In genomic region chr1:16067127-16067768, GRCh38 we compare ENCODE assay signal across 10 cellular contexts. TPM values are rescaled to one million over a fixed set of nuclear protein-coding genes. Genes with fewer than 3 reads are reported as not detected.
A peak's percentile ranks its signal among the peaks of the same experiment; 100 is the strongest.
DNase-seq lines count a peak whose midpoint lies in the region; ATAC-seq and TF ChIP-seq lines count a peak whose summit lies in the region.
"Had no signal": no experiment of that assay in that cellular context is flagged by ENCODE, and none has a peak within 500 bp of the region (broad histone marks: within the 10 kb centered on the region; RNA-seq: fewer than 3 reads in every experiment).

No MANE protein-coding gene starts in this region.

- H3K56ac ChIP-seq in mesendoderm (ENCODE audit: low read length), result no peak overlapping the region

- H2BK120ac ChIP-seq in mesendoderm (ENCODE audit: low read depth, low read length), result no peak overlapping the region

- H3K4me3 Mint-ChIP-seq in activated T-cell treated with anti-CD3 and anti-CD28 coated beads, Interleukin-2, amount 50 U/mL, for 4 hours, result no peak overlapping the region

- no peaks in the 10 kb centered on the region for H3K36me3 Mint-ChIP-seq in activated T-cell treated with anti-CD3 and anti-CD28 coated beads, Interleukin-2, amount 50 U/mL, for 4 hours (ENCODE audit: insufficient read depth)

- no peak overlapping the region for H2BK15ac ChIP-seq in mesendoderm (replicated peaks; ENCODE audit: low read depth)

- DNase-seq in Caki2 (ENCODE audit: low read depth), result peak; percentile 77
- DNase-seq in HPDE6-E6E7 (ENCODE audit: extremely low spot score), result peak; percentile 78
- peak; percentile 12 for DNase-seq in astrocyte of the spinal cord (ENCODE audit: low read depth, low spot score)
- DNase-seq in mesendoderm, result peak; percentile 69
- DNase-seq in hippocampal formation (lab: John Stamatoyannopoulos, UW), result no peak
- DNase-seq in activated T-cell treated with anti-CD3 and anti-CD28 coated beads, Interleukin-2, amount 50 U/mL, for 4 hours, result no peak
- DNase-seq: occipital lobe had no signal

- H3K79me2 ChIP-seq in mesendoderm (ENCODE audit: control insufficient read depth, insufficient read depth, low read length), result no peaks in the 10 kb centered on the region

- no peak overlapping the region for H3K4ac ChIP-seq in mesendoderm (ENCODE audit: low read depth, low read length)

- no peaks in the 10 kb centered on the region for H3K9me3 Mint-ChIP-seq in activated T-cell treated with anti-CD3 and anti-CD28 coated beads, Interleukin-2, amount 50 U/mL, for 4 hours

- no peak overlapping the region for H3K23ac ChIP-seq in mesendoderm (ENCODE audit: low read length)

- H3K4me1 ChIP-seq in mesendoderm (ENCODE audit: control insufficient read depth, low read depth, low read length), result no peaks in the 10 kb centered on the region

- no peak overlapping the region for H4K5ac ChIP-seq in mesendoderm (ENCODE audit: low read length)

- no peaks in the 10 kb centered on the region for H3K27me3 ChIP-seq in mesendoderm (ENCODE audit: insufficient read depth, low read length, poor library complexity)

- no peak overlapping the region for H3K4me3 ChIP-seq in astrocyte of the spinal cord (ENCODE audit: low read depth, low read length)
- no peak overlapping the region for H3K4me3 ChIP-seq in mesendoderm (ENCODE audit: low read length)
- H3K4me3 ChIP-seq: coronary artery had no signal

- in situ Hi-C loops in Caki2 (cut with HindIII; ENCODE audit: low pct_unique_long_range_greater_than_20kb, low sequenced_read_pairs) (no loop called here), astrocyte of the spinal cord (cut with HindIII; ENCODE audit: low sequenced_read_pairs) (no loop called here)

- H2BK5ac ChIP-seq in mesendoderm (ENCODE audit: low read length), result no peak overlapping the region

- no peak for TF ChIP-seq CTCF in astrocyte of the spinal cord (IDR thresholded peaks at IDR 0.05; ENCODE audit: low read depth, low read length)

- H3K27me3 Mint-ChIP-seq in activated T-cell treated with anti-CD3 and anti-CD28 coated beads, Interleukin-2, amount 50 U/mL, for 4 hours (ENCODE audit: low read depth), result peaks cover 12% of the 10 kb centered on the region

- H3K18ac ChIP-seq in mesendoderm (ENCODE audit: low read length), result no peak overlapping the region

- peaks cover 19% of the 10 kb centered on the region for H3K4me1 Mint-ChIP-seq in activated T-cell treated with anti-CD3 and anti-CD28 coated beads, Interleukin-2, amount 50 U/mL, for 4 hours (ENCODE audit: low read depth)

- no peak overlapping the region for H3K9ac ChIP-seq in mesendoderm (ENCODE audit: low read length)

- no peak overlapping the region for H4K8ac ChIP-seq in mesendoderm (ENCODE audit: low read depth, low read length)

- H3K27ac ChIP-seq in mesendoderm (ENCODE audit: low read depth, low read length), result no peak overlapping the region
- H3K27ac ChIP-seq: coronary artery had no signal

- WGBS in mesendoderm (ENCODE audit: extremely low coverage, insufficient coverage, low lambda C conversion rate), result no CpG with 5 or more reads among the region's 6 CpGs

- H3K79me1 ChIP-seq in mesendoderm (ENCODE audit: low read length), result no peaks in the 10 kb centered on the region

- H3K36me3 ChIP-seq in mesendoderm (ENCODE audit: control insufficient read depth, insufficient read depth, low read length), result no peaks in the 10 kb centered on the region

- no peak for ATAC-seq in HG03139 (IDR thresholded peaks at IDR 0.05; ENCODE audit: unreplicated experiment)
- no peak for ATAC-seq in activated T-cell treated with anti-CD3 and anti-CD28 coated beads, Interleukin-2, amount 50 U/mL, for 4 hours

- H2AK5ac ChIP-seq in mesendoderm (ENCODE audit: low read length), result no peak overlapping the region

- H3K4me2 ChIP-seq in mesendoderm (ENCODE audit: low read length), result no peak overlapping the region

RNA-seq across cellular contexts. Expression of gene FAM131C, which starts 6.2 kb away (rescaled TPM):
- total RNA-seq in Caki2 (2014; rRNA removed; shearing (Covaris generic); ENCODE audit: low replicate concordance), result 2.1 and 2.4 TPM in 2 replicates
- 0.25 TPM for polyA plus RNA-seq in mesendoderm (2013, experiment 1 of 2)
- 0.20 TPM for polyA plus RNA-seq in mesendoderm (2013, experiment 2 of 2)
- total RNA-seq in activated T-cell treated with anti-CD3 and anti-CD28 coated beads, Interleukin-2, amount 50 U/mL, for 4 hours, result under 1 TPM in 2 of 3 donors, not detected in 1; 0.20 to 0.24 TPM

RNA-seq across cellular contexts. Expression of gene CLCNKB, which starts 23.7 kb away (rescaled TPM):
- not detected in 2 replicates for total RNA-seq in Caki2 (2014; rRNA removed; shearing (Covaris generic); ENCODE audit: low replicate concordance)
- polyA plus RNA-seq in mesendoderm (2013, experiment 1 of 2), result 0.86 TPM
- 0.74 TPM for polyA plus RNA-seq in mesendoderm (2013, experiment 2 of 2)
- total RNA-seq in activated T-cell treated with anti-CD3 and anti-CD28 coated beads, Interleukin-2, amount 50 U/mL, for 4 hours, result not detected

RNA-seq across cellular contexts. Expression of gene CLCNKA, which starts 45.4 kb away (rescaled TPM):
- total RNA-seq in Caki2 (2014; rRNA removed; shearing (Covaris generic); ENCODE audit: low replicate concordance), result not detected in 2 replicates
- polyA plus RNA-seq in mesendoderm (2013, experiment 1 of 2), result 0.29 TPM
- polyA plus RNA-seq in mesendoderm (2013, experiment 2 of 2), result 0.28 TPM
- total RNA-seq in activated T-cell treated with anti-CD3 and anti-CD28 coated beads, Interleukin-2, amount 50 U/mL, for 4 hours, result not detected
- total RNA-seq: occipital lobe, SK-MEL-5 had no signal

RNA-seq across cellular contexts. Expression of gene HSPB7, which starts 49.4 kb away (rescaled TPM):
- total RNA-seq in Caki2 (2014; rRNA removed; shearing (Covaris generic); ENCODE audit: low replicate concordance), result not detected in 2 replicates
- 0.03 TPM for polyA plus RNA-seq in mesendoderm (2013, experiment 1 of 2)
- polyA plus RNA-seq in mesendoderm (2013, experiment 2 of 2), result 0.07 TPM
- total RNA-seq in activated T-cell treated with anti-CD3 and anti-CD28 coated beads, Interleukin-2, amount 50 U/mL, for 4 hours, result under 1 TPM; 0.16 to 0.43 (median 0.24) TPM
- total RNA-seq: occipital lobe had no signal

Comparison
In these comparisons a context has a peak if more than half of its experiments do, and no peak if none do; other contexts are left out.
1. DNase-seq: peak in Caki2 (single experiment), HPDE6-E6E7 (single experiment), astrocyte of the spinal cord (single experiment) and mesendoderm (single experiment); none in hippocampal formation (0 of 2) and activated T-cell treated with anti-CD3 and anti-CD28 coated beads, Interleukin-2, amount 50 U/mL, for 4 hours (single experiment).